ENCODE assay signal across 9 cellular contexts in the genomic region with DNA sequence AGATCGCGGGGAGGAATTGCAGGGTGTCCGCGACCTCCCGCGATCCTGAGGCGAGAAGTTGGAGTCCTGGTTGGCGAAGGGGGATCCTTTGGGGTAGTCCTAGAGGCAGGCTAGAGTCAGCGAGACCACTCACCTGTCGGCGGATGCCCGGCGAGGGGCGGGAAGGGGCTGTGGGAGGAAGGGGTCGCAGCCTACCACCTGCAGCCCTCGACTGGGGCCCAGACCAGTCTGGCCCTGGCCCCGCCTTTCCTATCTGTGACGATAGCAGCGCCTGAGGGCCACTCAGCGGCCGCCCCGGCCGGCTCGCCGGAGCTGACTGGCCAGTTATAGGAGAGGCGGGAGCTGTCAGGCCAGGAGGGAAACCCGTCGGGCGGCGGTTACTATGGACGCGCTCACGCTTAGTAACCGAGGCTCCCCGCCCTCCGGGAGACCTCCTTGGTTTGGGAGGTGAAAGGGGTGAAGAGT. TPM values are rescaled to one million over a fixed set of nuclear protein-coding genes. Genes with fewer than 3 reads are reported as not detected.
A peak's percentile ranks its signal among the peaks of the same experiment; 100 is the strongest.
DNase-seq lines count a peak whose midpoint lies in the region; ATAC-seq and TF ChIP-seq lines count a peak whose summit lies in the region.
"Had no signal": no experiment of that assay in that cellular context is flagged by ENCODE, and none has a peak within 500 bp of the region (broad histone marks: within the 10 kb centered on the region; RNA-seq: fewer than 3 reads in every experiment).

A gene (minus strand): TSS at position 213 of the 465 bp plus-strand sequence. CDS start 10,012 bp downstream, outside the sequence.

- H3K27me3 Mint-ChIP-seq in T-helper 1 cell treated with Interleukin-12 subunit alpha and Interleukin-12 subunit beta and Interleukin-4 antibody, amounts not matched to agents 30 μg/mL and 1 μg/mL, for 36 hours (ENCODE audit: low read depth): peaks cover 60% of the 10 kb centered on the region

- H3K9ac ChIP-seq in endocrine pancreas (ENCODE audit: control insufficient read depth, insufficient read depth, low read length): no peak within 1 kb of the TSS

- intact Hi-C loops in Panc1 (cut with micrococcal nuclease; ENCODE audit: unreplicated experiment): no loop called here
- intact Hi-C loops in left lung (cut with DNase I): no loop called here

- H3K9me3 ChIP-seq in Panc1 (ENCODE audit: control insufficient read depth, insufficient read depth, low read depth, low read length): no peaks in the 10 kb centered on the region
- no peaks in the 10 kb centered on the region for H3K9me3 ChIP-seq in endocrine pancreas (ENCODE audit: control insufficient read depth, low read length)
- peaks cover 0 to 3% of the 10 kb centered on the region in 2 donors for H3K9me3 ChIP-seq in left lung

- ATAC-seq in Panc1 (peak; percentile 96), left lung (peak; percentile 100)

- peaks cover 3% of the 10 kb centered on the region for H3K9me3 Mint-ChIP-seq in T-helper 1 cell treated with Interleukin-12 subunit alpha and Interleukin-12 subunit beta and Interleukin-4 antibody, amounts not matched to agents 30 μg/mL and 1 μg/mL, for 36 hours

- POLR2A ChIA-PET in Panc1 (lab: Charles Lee): no interaction called here

- H3K36me3 ChIP-seq in Panc1 (ENCODE audit: control insufficient read depth, insufficient read depth, low read length): no peaks in the 10 kb centered on the region
- no peaks in the 10 kb centered on the region for H3K36me3 ChIP-seq in endocrine pancreas (ENCODE audit: control insufficient read depth, insufficient read depth, low read length)
- no peaks in the 10 kb centered on the region for H3K36me3 ChIP-seq in left lung

- no peaks in the 10 kb centered on the region for H3K36me3 Mint-ChIP-seq in T-helper 1 cell treated with Interleukin-12 subunit alpha and Interleukin-12 subunit beta and Interleukin-4 antibody, amounts not matched to agents 30 μg/mL and 1 μg/mL, for 36 hours (ENCODE audit: low read depth)

- peak within 1 kb of the TSS; percentile 6 for H3K4me3 Mint-ChIP-seq in T-helper 1 cell treated with Interleukin-12 subunit alpha and Interleukin-12 subunit beta and Interleukin-4 antibody, amounts not matched to agents 30 μg/mL and 1 μg/mL, for 36 hours

- TF ChIP-seq CTCF in Panc1 (IDR thresholded peaks at IDR 0.05) (no peak), left lung (IDR thresholded peaks at IDR 0.05) (no peak)

- no TSS peak for BruUV-seq in Panc1 (replicated peaks; lab: Mats Ljungman, UMichigan)

- H3K4me3 ChIP-seq in Panc1 (ENCODE audit: low read depth in 2 of 2, low read length in 2 of 2) (peak within 1 kb of the TSS; percentile 37 to 42), endocrine pancreas (ENCODE audit: control insufficient read depth, insufficient read depth, low read length) (peak within 1 kb of the TSS; percentile 45), left lung (peak within 1 kb of the TSS; percentile 38 to 40)

- no peaks in the 10 kb centered on the region for H3K4me1 ChIP-seq in Panc1 (ENCODE audit: control insufficient read depth, insufficient read depth, low read length)
- no peaks in the 10 kb centered on the region for H3K4me1 ChIP-seq in endocrine pancreas (ENCODE audit: control insufficient read depth, insufficient read depth, low read length)
- H3K4me1 ChIP-seq in left lung: no peaks in the 10 kb centered on the region

- no peak within 1 kb of the TSS for H3K27ac Mint-ChIP-seq in T-helper 1 cell treated with Interleukin-12 subunit alpha and Interleukin-12 subunit beta and Interleukin-4 antibody, amounts not matched to agents 30 μg/mL and 1 μg/mL, for 36 hours

- peaks cover 5% of the 10 kb centered on the region for H3K4me1 Mint-ChIP-seq in T-helper 1 cell treated with Interleukin-12 subunit alpha and Interleukin-12 subunit beta and Interleukin-4 antibody, amounts not matched to agents 30 μg/mL and 1 μg/mL, for 36 hours (ENCODE audit: low read depth)

- H3K27ac ChIP-seq in Panc1 (ENCODE audit: low read length) (no peak within 1 kb of the TSS), left lung (no peak within 1 kb of the TSS)

- DNase-seq in T-helper 1 cell: no peak
- DNase-seq in Panc1 (ENCODE audit: low read depth, low spot score): no peak
- peak; percentile 85 to 92 for DNase-seq in left lung
- peak; percentile 4 to 9 for DNase-seq in stimulated activated CD8-positive, alpha-beta memory T cell treated with anti-CD3 and anti-CD28 coated beads, Interleukin-15, amount 100 ng/mL, for 48 hours (ENCODE audit: low read depth in 2 of 2)
- DNase-seq in NCI-H1694 treated with DMSO at 0.1 percent for 48 hours (lab: John Stamatoyannopoulos, UW): no peak
- DNase-seq in effector CD8-positive, alpha-beta T cell (lab: John Stamatoyannopoulos, UW): no peak

- H3K27me3 ChIP-seq in Panc1 (ENCODE audit: control insufficient read depth, insufficient read depth, low read length): peaks cover 35% of the 10 kb centered on the region
- peaks cover 5% of the 10 kb centered on the region for H3K27me3 ChIP-seq in endocrine pancreas (ENCODE audit: control insufficient read depth, insufficient read depth, low read length)
- peaks cover 16 to 63% of the 10 kb centered on the region in 2 donors for H3K27me3 ChIP-seq in left lung

- in situ Hi-C loops in Panc1 (cut with HindIII; ENCODE audit: low pct_unique_long_range_greater_than_20kb, low sequenced_read_pairs): no loop called here

- CTCF ChIA-PET in Panc1 (lab: Charles Lee): no interaction called here

RNA-seq across cellular contexts. Expression of the gene that starts here (rescaled TPM):
- not detected for total RNA-seq in Panc1 (2021; ENCODE audit: unreplicated experiment)
- polyA plus RNA-seq in Panc1 (2012; ENCODE audit: insufficient read length): not detected
- total RNA-seq in left lung: 1 to 10 TPM in 1 of 2 donors, under 1 TPM in 1; 0.41 to 1.8 TPM
- total RNA-seq: activated CD8-positive, alpha-beta memory T cell treated with anti-CD3 and anti-CD28 coated beads for 36 hours had no signal

Comparison
In these comparisons a context has a peak if more than half of its experiments do, and no peak if none do; other contexts are left out.
1. Peak in ATAC-seq and H3K4me3 ChIP-seq in Panc1; RNA of the gene not detected or under 1 TPM.
2. DNase-seq: peak in left lung (2 of 2) and stimulated activated CD8-positive, alpha-beta memory T cell treated with anti-CD3 and anti-CD28 coated beads, Interleukin-15, amount 100 ng/mL, for 48 hours (2 of 2); none in T-helper 1 cell (0 of 5), Panc1 (single experiment), NCI-H1694 treated with DMSO at 0.1 percent for 48 hours (single experiment) and effector CD8-positive, alpha-beta T cell (single experiment).
3. Peak in every context shown above with its lines, with median percentiles within 50 percentile points of each other: H3K4me3 ChIP-seq.